8 cellular contexts compared by ENCODE assay signal in the genomic region with DNA sequence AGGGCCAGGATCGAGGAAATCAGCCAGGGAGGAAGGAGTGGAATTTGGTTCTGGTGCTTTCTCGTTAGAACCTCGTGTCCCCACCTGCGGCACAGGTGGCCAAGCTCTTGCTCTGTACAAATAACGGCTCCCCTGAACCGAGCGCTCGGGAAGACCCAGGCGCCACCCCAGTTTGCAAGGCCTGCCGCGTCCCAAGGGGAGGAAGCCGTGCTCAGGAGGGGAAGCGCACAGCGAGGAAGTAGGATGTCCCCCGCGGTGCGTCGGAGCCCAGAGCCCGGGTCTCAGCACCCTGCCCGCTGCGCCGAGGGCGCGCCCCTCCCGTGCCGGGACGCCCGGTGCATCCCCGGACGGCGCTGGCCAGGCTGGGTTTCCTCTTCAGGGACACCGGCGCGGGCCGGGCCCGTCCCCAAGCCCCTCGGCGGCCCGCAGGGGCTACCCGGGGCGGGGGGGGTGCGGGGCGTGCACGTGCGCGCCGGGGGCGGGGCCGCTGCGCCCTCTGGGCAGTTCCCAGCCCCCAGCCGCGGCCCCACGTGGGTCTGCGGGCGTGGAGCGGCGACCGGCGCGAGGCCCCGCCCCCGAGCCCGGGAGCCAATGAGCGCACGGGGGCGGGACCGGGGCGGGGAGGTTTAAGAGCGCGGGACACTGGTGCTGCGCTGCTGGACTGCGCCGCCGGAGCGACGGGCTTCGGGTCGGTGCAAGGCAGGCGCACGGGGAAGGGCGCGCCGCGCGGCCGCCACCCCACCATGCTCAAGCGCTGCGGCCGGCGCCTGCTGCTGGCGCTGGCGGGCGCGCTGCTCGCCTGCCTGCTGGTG. TPM values are rescaled to one million over a fixed set of nuclear protein-coding genes. Genes with fewer than 3 reads are reported as not detected.
A peak's percentile ranks its signal among the peaks of the same experiment; 100 is the strongest.
DNase-seq lines count a peak whose midpoint lies in the region; ATAC-seq, FAIRE-seq and TF ChIP-seq lines count a peak whose summit lies in the region.

A gene with protein sequence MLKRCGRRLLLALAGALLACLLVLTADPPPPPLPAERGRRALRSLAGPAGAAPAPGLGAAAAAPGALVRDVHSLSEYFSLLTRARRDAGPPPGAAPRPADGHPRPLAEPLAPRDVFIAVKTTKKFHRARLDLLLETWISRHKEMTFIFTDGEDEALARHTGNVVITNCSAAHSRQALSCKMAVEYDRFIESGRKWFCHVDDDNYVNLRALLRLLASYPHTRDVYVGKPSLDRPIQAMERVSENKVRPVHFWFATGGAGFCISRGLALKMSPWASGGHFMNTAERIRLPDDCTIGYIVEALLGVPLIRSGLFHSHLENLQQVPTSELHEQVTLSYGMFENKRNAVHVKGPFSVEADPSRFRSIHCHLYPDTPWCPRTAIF (plus strand): TSS at position 656 of the 812 bp plus-strand sequence. CDS start 88 bp downstream, at position 744.

- no peaks in the 10 kb centered on the region for H3K27me3 ChIP-seq in CD8-positive, alpha-beta memory T cell (ENCODE audit: insufficient read depth, low read length, poor library complexity, severe bottlenecking)
- H3K27me3 ChIP-seq in H1 (replicated peaks in 1 of 4; ENCODE audit: control insufficient read depth in 3 of 4, extremely low read depth in 1 of 4, insufficient read depth in 3 of 4, low read length in 3 of 4): peaks cover 0 to 22% (median 12%) of the 10 kb centered on the region in 4 experiments; a peak in 6 of 7 replicates

- H3K27ac Mint-ChIP-seq in CD8-positive, alpha-beta memory T cell: peak within 1 kb of the TSS; percentile 66 to 97 (median 92)

- 0% methylated on average over 20 of the region's 95 CpGs; no CpG with 5 or more reads in 1 of the 2 experiments for WGBS in H1 (ENCODE audit: extremely low coverage in 1 of 2, insufficient coverage in 1 of 2, insufficient read length in 1 of 2, insufficient replicate concordance in 2 of 2, low coverage in 1 of 2, low lambda C conversion rate in 2 of 2, missing lambda C conversion rate in 1 of 2), 2 experiments

- peaks cover 22 to 49% (median 27%) of the 10 kb centered on the region in 3 donors for H3K4me1 Mint-ChIP-seq in CD8-positive, alpha-beta memory T cell

- no peak for TF ChIP-seq RAD21 in H1 (IDR thresholded peaks at IDR 0.05 in 1 of 2, conservative IDR thresholded peaks at IDR 0.05 in 1 of 2; ENCODE audit: low read depth in 2 of 2, low read length in 2 of 2)

- peak within 1 kb of the TSS; percentile 82 for H4K8ac ChIP-seq in H1 (ENCODE audit: extremely low read depth, insufficient read depth, low read length)

- peak in 1 of 2 experiments; percentile 90; a peak in 2 of 3 replicates for TF ChIP-seq POLR2A in H1 (IDR thresholded peaks at IDR 0.05; ENCODE audit: control extremely low read depth in 1 of 2, low read depth in 2 of 2, low read length in 2 of 2)

- peak within 1 kb of the TSS; percentile 40; the same call in 1 of the 2 replicates for H2BK5ac ChIP-seq in H1 (ENCODE audit: low read depth, low read length)

- no peak for TF ChIP-seq EP300 in H1 (IDR thresholded peaks at IDR 0.05; ENCODE audit: borderline replicate concordance in 1 of 2, low read depth in 2 of 2, low read length in 2 of 2)

- no peak for FAIRE-seq in H1 (lab: Jason Lieb, UNC)

- peak within 1 kb of the TSS; percentile 97; the same call in 1 of the 2 replicates for H2BK20ac ChIP-seq in H1 (ENCODE audit: low read length)

- peak within 1 kb of the TSS; percentile 96 to 99 (median 98) for H3K4me3 Mint-ChIP-seq in CD8-positive, alpha-beta memory T cell

- peak within 1 kb of the TSS; percentile 95 for H3K18ac ChIP-seq in H1 (ENCODE audit: extremely low read depth, low read length)

- CTCF ChIA-PET in CD8-positive, alpha-beta memory T cell (lab: Charles Lee): interaction anchor here (0.5 kb wide), 1 partner anchor 42 kb away, joined by 3 read pairs; no protein-coding TSS in a partner anchor
- CTCF ChIA-PET in H1 (lab: Charles Lee; ENCODE audit: partially characterized antibody): interaction anchor here (0.9 kb wide), 1 partner anchor 41 kb away, joined by 4 read pairs; no protein-coding TSS in a partner anchor

- peak within 1 kb of the TSS; percentile 95; the same call in 1 of the 2 replicates for H2BK15ac ChIP-seq in H1 (ENCODE audit: low read length)

- H2AK5ac ChIP-seq in H1 (ENCODE audit: low read depth, low read length): no peak within 1 kb of the TSS

- H4K5ac ChIP-seq in H1 (ENCODE audit: insufficient read length, low read depth, low read length): no peak within 1 kb of the TSS

- H3K4me3 ChIP-seq in CD8-positive, alpha-beta memory T cell (ENCODE audit: low read length): peak within 1 kb of the TSS; percentile 77
- H3K4me3 ChIP-seq in H1 (ENCODE audit: extremely low read depth in 1 of 4, insufficient read depth in 2 of 4, low read depth in 3 of 4, low read length in 4 of 4): peak within 1 kb of the TSS; percentile 56 to 73 (median 65)

- peaks cover 0 to 1% of the 10 kb centered on the region in 2 donors for H3K27me3 Mint-ChIP-seq in CD8-positive, alpha-beta memory T cell

- H3K4me2 ChIP-seq in H1 (ENCODE audit: insufficient read depth in 1 of 2, low read depth in 2 of 2, low read length in 2 of 2): peak within 1 kb of the TSS; percentile 85 to 96

- H3K9me3 ChIP-seq in CD8-positive, alpha-beta memory T cell (ENCODE audit: low read length): no peaks in the 10 kb centered on the region
- H3K9me3 ChIP-seq in H1 (ENCODE audit: insufficient read depth in 2 of 2, low read depth in 1 of 2, low read length in 1 of 2): no peaks in the 10 kb centered on the region

- ATAC-seq in GM19455 (IDR thresholded peaks at IDR 0.05; ENCODE audit: unreplicated experiment): peak; percentile 83

- H3K4me1 ChIP-seq in CD8-positive, alpha-beta memory T cell (ENCODE audit: insufficient read depth, low read length): peaks cover 38% of the 10 kb centered on the region
- peaks cover 3 to 56% (median 48%) of the 10 kb centered on the region in 4 experiments for H3K4me1 ChIP-seq in H1 (replicated peaks in 1 of 4; ENCODE audit: control insufficient read depth in 3 of 4, insufficient read depth in 4 of 4, low read length in 3 of 4)

- peaks cover 14 to 23% of the 10 kb centered on the region in 2 experiments for H4K20me1 ChIP-seq in H1 (replicated peaks in 1 of 2; ENCODE audit: control insufficient read depth in 1 of 2, insufficient read depth in 2 of 2, low read length in 2 of 2)

- H3K56ac ChIP-seq in H1 (replicated peaks; ENCODE audit: insufficient read length, low read depth, low read length): no peak within 1 kb of the TSS

- no peak for TF ChIP-seq CTCF in H1 (IDR thresholded peaks at IDR 0.05; ENCODE audit: control extremely low read depth in 1 of 3, insufficient read depth in 1 of 3, low read depth in 1 of 3, low read length in 3 of 3)

- H3K23ac ChIP-seq in H1 (ENCODE audit: insufficient read length): no peak within 1 kb of the TSS

- peak within 1 kb of the TSS in 2 of 4 experiments; percentile 8 to 16; a peak in 1 of 7 replicates for H3K9ac ChIP-seq in H1 (replicated peaks in 1 of 4; ENCODE audit: extremely low read depth in 1 of 4, low read depth in 3 of 4, low read length in 3 of 4)

- no peaks in the 10 kb centered on the region; the same call in 1 of the 2 replicates for H3K79me1 ChIP-seq in H1 (ENCODE audit: low read depth, low read length)

- peak within 1 kb of the TSS; percentile 74 for H3K4ac ChIP-seq in H1 (replicated peaks; ENCODE audit: insufficient read length, low read depth, low read length)

- peaks cover 0 to 30% (median 0%) of the 10 kb centered on the region in 3 donors for H3K36me3 Mint-ChIP-seq in CD8-positive, alpha-beta memory T cell

- peak within 1 kb of the TSS; percentile 86 for H4K91ac ChIP-seq in H1 (replicated peaks; ENCODE audit: insufficient read length, low read length)

- peak; percentile 77 to 87 (median 82) for DNase-seq in CD8-positive, alpha-beta memory T cell
- DNase-seq in HK-2 (ENCODE audit: unreplicated experiment) (peak; percentile 87), NOMO-1 treated with DMSO at 0.1 percent for 48 hours (lab: John Stamatoyannopoulos, UW; ENCODE audit: unreplicated experiment) (peak; percentile 82), H1 (ENCODE audit: low read depth in 1 of 2, low spot score in 2 of 2) (peak in 1 of 2 experiments; percentile 84), mesenteric fat pad (ENCODE audit: low spot score) (no peak)
- peak; percentile 65 to 73 for DNase-seq in activated CD8-positive, alpha-beta memory T cell treated with anti-CD3 and anti-CD28 coated beads for 4 hours (ENCODE audit: low read depth in 2 of 2)
- DNase-seq in stimulated activated CD8-positive, alpha-beta memory T cell treated with anti-CD3 and anti-CD28 coated beads, Interleukin-12 subunit alpha, Interleukin-12 subunit beta, amount 100 ng/mL, for 4 hours (ENCODE audit: low read depth): peak; percentile 82

- H3K36me3 ChIP-seq in CD8-positive, alpha-beta memory T cell (ENCODE audit: insufficient read depth, low read length): no peaks in the 10 kb centered on the region
- H3K36me3 ChIP-seq in H1 (ENCODE audit: control insufficient read depth in 2 of 4, insufficient read depth in 4 of 4, low read length in 3 of 4): no peaks in the 10 kb centered on the region

- H3K27ac ChIP-seq in CD8-positive, alpha-beta memory T cell (ENCODE audit: low read depth, low read length): peak within 1 kb of the TSS; percentile 31
- H3K27ac ChIP-seq in H1 (ENCODE audit: low read depth, low read length): no peak within 1 kb of the TSS

- peaks cover 28% of the 10 kb centered on the region for H3K23me2 ChIP-seq in H1 (ENCODE audit: low read depth, low read length)

- no peak within 1 kb of the TSS for H2AFZ ChIP-seq in H1 (ENCODE audit: low read length)

- peak within 1 kb of the TSS; percentile 38 for H2BK120ac ChIP-seq in H1 (replicated peaks; ENCODE audit: low read depth, low read length)

- no peaks in the 10 kb centered on the region for H3K9me3 Mint-ChIP-seq in CD8-positive, alpha-beta memory T cell

- H2BK12ac ChIP-seq in H1 (ENCODE audit: low read depth, low read length): peak within 1 kb of the TSS; percentile 94; the same call in 1 of the 2 replicates

- H3K79me2 ChIP-seq in H1 (ENCODE audit: control insufficient read depth in 1 of 2, insufficient read depth in 2 of 2, low read length in 2 of 2): peaks cover 0 to 20% of the 10 kb centered on the region in 2 experiments; a peak in 3 of 4 replicates

- H3K14ac ChIP-seq in H1 (ENCODE audit: insufficient read length): no peak within 1 kb of the TSS

- POLR2A ChIA-PET in CD8-positive, alpha-beta memory T cell (lab: Charles Lee): interaction anchor here (0.6 to 2.9 kb wide), 4 partner anchors 8 to 52 kb away, joined by 3 to 25 read pairs (median 5); no protein-coding TSS in a partner anchor
- POLR2A ChIA-PET in H1 (lab: Charles Lee; ENCODE audit: partially characterized antibody): interaction anchor here (0.9 to 1.5 kb wide), 4 partner anchors 10 to 18 kb away, joined by 3 to 4 read pairs (median 3); no protein-coding TSS in a partner anchor

RNA-seq across cellular contexts. Expression of the gene that starts here (rescaled TPM):
- total RNA-seq in CD8-positive, alpha-beta memory T cell: 10 to 100 TPM; 28.0 to 30.8 TPM
- 2.0 TPM for polyA plus RNA-seq in CD8-positive, alpha-beta memory T cell
- 28.9 and 31.6 TPM in 2 replicates for total RNA-seq in H1 (2021; fragmentation: NEBNext Ultra II Directional; extraction: Animal tissue kit (Norgen Biotek cat#: 25700))
- polyA plus RNA-seq in H1 (2011; rRNA removed): 35.6 and 53.0 TPM in 2 replicates
- polyA plus RNA-seq in H1 (2011; cell fraction: cytosol; rRNA removed): 34.6 TPM
- polyA plus RNA-seq in H1 (2011; cell fraction: nucleus; rRNA removed): 59.9 TPM
- polyA plus RNA-seq in H1 (2012, experiment 1 of 2): 25.2 to 37.3 TPM (median 35.0 TPM) in 4 replicates
- 31.6 TPM for polyA plus RNA-seq in H1 (2012, experiment 2 of 2)
- 26.6 TPM for polyA plus RNA-seq in H1 (2013, experiment 1 of 2)
- 29.4 TPM for polyA plus RNA-seq in H1 (2013, experiment 2 of 2)
- polyA minus RNA-seq in H1 (2011; rRNA and poly(A)+ RNA removed): 15.4 and 17.4 TPM in 2 replicates
- 36.6 TPM for polyA minus RNA-seq in H1 (2011; cell fraction: cytosol; rRNA and poly(A)+ RNA removed)
- 37.5 TPM for polyA minus RNA-seq in H1 (2011; cell fraction: nucleus; rRNA and poly(A)+ RNA removed)
- total RNA-seq in mesenteric fat pad: 43.8 TPM
